Comparison of ENCODE assay signal across 17 cellular contexts in genomic region chr1:25063591-25064416, GRCh38.
DNase-seq lines count a peak whose midpoint lies in the region; ATAC-seq, FAIRE-seq and TF ChIP-seq lines count a peak whose summit lies in the region.
"Had no signal": no experiment of that assay in that cellular context is flagged by ENCODE, and none has a peak within 500 bp of the region (broad histone marks: within the 10 kb centered on the region; RNA-seq: fewer than 3 reads in every experiment).

No MANE protein-coding gene starts in this region.

- H3K4me2 ChIP-seq in GM23338 = no peak overlapping the region

- H3K27ac ChIP-seq in GM23338 (ENCODE audit: low read depth) (no peak overlapping the region), kidney (ENCODE audit: low read depth in 2 of 2, low read length in 2 of 2) (no peak overlapping the region)
- H3K27ac ChIP-seq: BLaER1, vagina had no signal

- H3K4me3 Mint-ChIP-seq in CD14-positive monocyte (no peak overlapping the region), GM23338 (no peak overlapping the region)
- H3K4me3 Mint-ChIP-seq: activated CD8-positive, alpha-beta T cell treated with anti-CD3 and anti-CD28 coated beads for 36 hours; H9 had no signal

- H3K9ac ChIP-seq in kidney (ENCODE audit: low read length in 2 of 2) = no peak overlapping the region
- H3K9ac ChIP-seq: BLaER1 had no signal

- peak overlapping the region in 1 of 7 donors; percentile 40 for H3K27ac Mint-ChIP-seq in CD14-positive monocyte
- peak overlapping the region; percentile 38; the same call in 1 of the 2 replicates for H3K27ac Mint-ChIP-seq in GM23338
- H3K27ac Mint-ChIP-seq: H9 had no signal

- no peaks in the 10 kb centered on the region for H3K9me3 ChIP-seq in kidney (ENCODE audit: control insufficient read depth in 1 of 2, low read length in 2 of 2)
- H3K9me3 ChIP-seq: BLaER1, vagina had no signal

- no peak for TF ChIP-seq CTCF in CD14-positive monocyte (IDR thresholded peaks at IDR 0.05)
- TF ChIP-seq CTCF in GM23338 (conservative IDR thresholded peaks at IDR 0.05; ENCODE audit: low read depth in 2 of 2) = no peak
- TF ChIP-seq CTCF in kidney (IDR thresholded peaks at IDR 0.05; ENCODE audit: borderline replicate concordance, extremely low read depth, insufficient read depth) = no peak

- H2AFZ ChIP-seq in GM23338 = no peak overlapping the region

- H4K20me1 ChIP-seq in GM23338 (replicated peaks; ENCODE audit: insufficient read depth) = no peaks in the 10 kb centered on the region
- H4K20me1 ChIP-seq: BLaER1 had no signal

- no peak for FAIRE-seq in kidney (lab: Jason Lieb, UNC)

- intact Hi-C loops in CD14-positive monocyte (cut with micrococcal nuclease) = loop anchor here in 1 of 2 donors (10.0 kb wide), 1 partner anchor 91 kb away; no protein-coding TSS in a partner anchor
- intact Hi-C loops in kidney (cut with DNase I) = no loop called here

- H3K36me3 ChIP-seq in GM23338 (ENCODE audit: insufficient read depth) = no peaks in the 10 kb centered on the region
- no peaks in the 10 kb centered on the region for H3K36me3 ChIP-seq in kidney (ENCODE audit: control insufficient read depth in 1 of 2, insufficient read depth in 2 of 2, low read length in 2 of 2)
- H3K36me3 ChIP-seq: BLaER1, vagina had no signal

- peak; percentile 20 for DNase-seq in CD14-positive monocyte (ENCODE audit: low spot score)
- DNase-seq in GM23338 (ENCODE audit: low spot score) = no peak
- peak; percentile 6 for DNase-seq in SK-MEL-5 (ENCODE audit: low read depth, low spot score)
- DNase-seq in kidney = peak; percentile 32
- no peak for DNase-seq in ecto neural progenitor cell (ENCODE audit: low spot score)
- DNase-seq in T-helper 2 cell = no peak
- DNase-seq in NCI-H1092 treated with DMSO at 0.1 percent for 48 hours (lab: John Stamatoyannopoulos, UW) = no peak
- DNase-seq: caudate nucleus; H9; left colon; MV-4-11; stimulated activated naive CD4-positive, alpha-beta T cell; T-helper 9 cell had no signal

- H3K4me1 Mint-ChIP-seq in CD14-positive monocyte (peaks cover 22% of the 10 kb centered on the region), GM23338 (peaks cover 15% of the 10 kb centered on the region)

- no peaks in the 10 kb centered on the region for H3K27me3 ChIP-seq in GM23338 (ENCODE audit: insufficient read depth)
- H3K27me3 ChIP-seq: BLaER1, vagina had no signal

- H3K4me3 ChIP-seq in GM23338 = no peak overlapping the region
- H3K4me3 ChIP-seq in kidney (ENCODE audit: low read length in 2 of 2) = no peak overlapping the region
- H3K4me3 ChIP-seq: BLaER1, vagina had no signal

- ATAC-seq in GM23338 = no peak
- no peak for ATAC-seq in HG02759 (IDR thresholded peaks at IDR 0.05; ENCODE audit: unreplicated experiment)
- ATAC-seq: left colon had no signal

- H3K9me3 Mint-ChIP-seq in CD14-positive monocyte = peaks cover 0 to 3% (median 0%) of the 10 kb centered on the region in 7 donors
- H3K9me3 Mint-ChIP-seq in GM23338 = no peaks in the 10 kb centered on the region
- H3K9me3 Mint-ChIP-seq: activated CD8-positive, alpha-beta T cell treated with anti-CD3 and anti-CD28 coated beads for 36 hours; H9 had no signal

- H3K27me3 Mint-ChIP-seq in CD14-positive monocyte (ENCODE audit: low read depth in 3 of 3) (peaks cover 2 to 22% (median 3%) of the 10 kb centered on the region in 3 donors), GM23338 (ENCODE audit: insufficient read depth, low read depth, poor library complexity) (peaks cover 13% of the 10 kb centered on the region)
- H3K27me3 Mint-ChIP-seq: activated CD8-positive, alpha-beta T cell treated with anti-CD3 and anti-CD28 coated beads for 36 hours had no signal

- H3K4me1 ChIP-seq in GM23338 (ENCODE audit: insufficient read depth) (no peaks in the 10 kb centered on the region; the same call in 1 of the 2 replicates), kidney (ENCODE audit: control insufficient read depth in 1 of 2, insufficient read depth in 1 of 2, low read depth in 1 of 2, low read length in 2 of 2) (no peaks in the 10 kb centered on the region)
- H3K4me1 ChIP-seq: vagina had no signal

- H3K36me3 Mint-ChIP-seq in CD14-positive monocyte = no peaks in the 10 kb centered on the region
- H3K36me3 Mint-ChIP-seq in GM23338 (ENCODE audit: low read depth) = no peaks in the 10 kb centered on the region

- no peaks in the 10 kb centered on the region for H3F3A ChIP-seq in GM23338 (replicated peaks; ENCODE audit: low read depth)

- H3K79me2 ChIP-seq in GM23338 (replicated peaks; ENCODE audit: insufficient read depth) = no peaks in the 10 kb centered on the region

- in situ Hi-C loops in SK-MEL-5 (cut with HindIII; ENCODE audit: low pct_unique_long_range_greater_than_20kb, low sequenced_read_pairs) = no loop called here

- H3K9me2 ChIP-seq in GM23338 (ENCODE audit: insufficient read depth) = no peaks in the 10 kb centered on the region

TF ChIP-seq in GM23338, 12 proteins besides CTCF, POLR2A, EP300 and RAD21 (continues in another document):
- no peak for TF ChIP-seq ZNF462 (CRISPR knock-in tag; IDR thresholded peaks at IDR 0.05)
- no peak for TF ChIP-seq CREB1 (CRISPR knock-in tag; IDR thresholded peaks at IDR 0.05; ENCODE audit: low read depth)

Comparison
In these comparisons a context has a peak if more than half of its experiments do, and no peak if none do; other contexts are left out.
1. DNase-seq: peak in CD14-positive monocyte (single experiment), SK-MEL-5 (single experiment) and kidney (single experiment); none in GM23338 (single experiment), ecto neural progenitor cell (single experiment), T-helper 2 cell (0 of 5) and NCI-H1092 treated with DMSO at 0.1 percent for 48 hours (single experiment).